In the genomic region with DNA sequence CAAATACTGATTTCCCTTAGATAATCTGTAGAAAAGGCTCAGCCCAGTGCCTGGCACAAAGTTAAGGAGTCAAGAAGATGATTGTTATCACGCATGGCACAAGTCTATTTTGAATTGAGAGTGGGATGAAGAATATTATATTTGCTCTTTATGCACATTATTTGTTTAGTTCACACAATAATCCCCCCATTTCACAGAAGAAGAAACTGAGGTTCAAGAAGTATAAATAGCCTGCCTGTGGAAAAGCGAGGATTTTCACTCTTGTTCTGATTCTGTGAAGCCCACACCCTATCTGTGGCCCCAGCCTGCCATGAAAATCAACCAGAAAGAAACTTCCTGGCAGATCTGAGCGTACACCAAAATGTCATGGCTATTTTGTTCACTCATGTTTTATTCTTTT, we compare ENCODE assay signal across 30 cellular contexts.
"Had no signal": no experiment of that assay in that cellular context is flagged by ENCODE, and none has a peak within 500 bp of the region (broad histone marks: within the 10 kb centered on the region; RNA-seq: fewer than 3 reads in every experiment).

No MANE protein-coding gene starts in this region.

- H3K4me2 ChIP-seq: smooth muscle cell had no signal

- H3K27me3 Mint-ChIP-seq: effector memory CD8-positive, alpha-beta T cell; natural killer cell treated with Interleukin-12 subunit alpha and Interleukin-12 subunit beta and Interleukin-15 and Interleukin-18, amount 100 ng/mL, for 72 hours; progenitor cell of endocrine pancreas had no signal

- H3K9me3 ChIP-seq: ovary, testis, upper lobe of left lung had no signal

- H3K36me3 Mint-ChIP-seq: natural killer cell treated with Interleukin-12 subunit alpha and Interleukin-12 subunit beta and Interleukin-15 and Interleukin-18, amount 100 ng/mL, for 72 hours had no signal

- H3K27ac ChIP-seq: coronary artery, esophagus squamous epithelium, left lung, lower lobe of right lung, ovary, stomach, testis, tibial nerve, upper lobe of left lung had no signal

- H3K36me3 ChIP-seq: ovary had no signal

- H3K27me3 ChIP-seq: esophagus squamous epithelium, heart right ventricle, left lung, ovary, stomach, testis, tibial nerve, upper lobe of left lung had no signal

- ATAC-seq: effector memory CD8-positive, alpha-beta T cell; heart right ventricle; left cardiac atrium; left lung; lower lobe of right lung; natural killer cell treated with Interleukin-12 subunit alpha and Interleukin-12 subunit beta and Interleukin-15 and Interleukin-18, amount 100 ng/mL, for 72 hours; sciatic nerve had no signal

- H3K4me3 Mint-ChIP-seq: effector memory CD8-positive, alpha-beta T cell; natural killer cell treated with Interleukin-12 subunit alpha and Interleukin-12 subunit beta and Interleukin-15 and Interleukin-18, amount 100 ng/mL, for 72 hours had no signal

- H3K4me1 ChIP-seq: left lung, lower lobe of right lung, upper lobe of left lung had no signal

- H3K27ac Mint-ChIP-seq: effector memory CD8-positive, alpha-beta T cell; natural killer cell treated with Interleukin-12 subunit alpha and Interleukin-12 subunit beta and Interleukin-15 and Interleukin-18, amount 100 ng/mL, for 72 hours had no signal

- FAIRE-seq: endometrium, islet of Langerhans, urothelium cell line had no signal

- H3K4me3 ChIP-seq: coronary artery, esophagus squamous epithelium, heart right ventricle, left lung, lower lobe of right lung, ovary, smooth muscle cell, stomach, testis, tibial nerve, upper lobe of left lung had no signal

- DNase-seq: dermis blood vessel endothelial cell; effector memory CD8-positive, alpha-beta T cell; erythroblast; esophagus squamous epithelium; foreskin melanocyte; glutamatergic neuron; heart right ventricle; hippocampal formation; left cardiac atrium; left lung; lower lobe of right lung; occipital lobe; ovary; stimulated activated CD4-positive, alpha-beta T cell treated with anti-CD3 and anti-CD28 coated beads, Interleukin-12 subunit alpha, Interleukin-12 subunit beta, amount 100 ng/mL, for 4 hours; stimulated activated CD4-positive, alpha-beta T cell treated with anti-CD3 and anti-CD28 coated beads, Interleukin-1b, Interleukin-23, amount 100 ng/mL, for 48 hours; stimulated activated CD4-positive, alpha-beta T cell treated with anti-CD3 and anti-CD28 coated beads, Interleukin-4, amount 100 ng/mL, for 1 hour; stimulated activated CD8-positive, alpha-beta memory T cell treated with anti-CD3 and anti-CD28 coated beads, Interleukin-4, amount 100 ng/mL, for 48 hours; stimulated activated naive CD4-positive, alpha-beta T cell treated with Interleukin-2 at 50 U/mL for 16 hours; stomach; testis; upper lobe of left lung had no signal

- H3K9me3 Mint-ChIP-seq: effector memory CD8-positive, alpha-beta T cell; natural killer cell treated with Interleukin-12 subunit alpha and Interleukin-12 subunit beta and Interleukin-15 and Interleukin-18, amount 100 ng/mL, for 72 hours had no signal
